1 cellular context compared by ENCODE assay signal in the genomic region with DNA sequence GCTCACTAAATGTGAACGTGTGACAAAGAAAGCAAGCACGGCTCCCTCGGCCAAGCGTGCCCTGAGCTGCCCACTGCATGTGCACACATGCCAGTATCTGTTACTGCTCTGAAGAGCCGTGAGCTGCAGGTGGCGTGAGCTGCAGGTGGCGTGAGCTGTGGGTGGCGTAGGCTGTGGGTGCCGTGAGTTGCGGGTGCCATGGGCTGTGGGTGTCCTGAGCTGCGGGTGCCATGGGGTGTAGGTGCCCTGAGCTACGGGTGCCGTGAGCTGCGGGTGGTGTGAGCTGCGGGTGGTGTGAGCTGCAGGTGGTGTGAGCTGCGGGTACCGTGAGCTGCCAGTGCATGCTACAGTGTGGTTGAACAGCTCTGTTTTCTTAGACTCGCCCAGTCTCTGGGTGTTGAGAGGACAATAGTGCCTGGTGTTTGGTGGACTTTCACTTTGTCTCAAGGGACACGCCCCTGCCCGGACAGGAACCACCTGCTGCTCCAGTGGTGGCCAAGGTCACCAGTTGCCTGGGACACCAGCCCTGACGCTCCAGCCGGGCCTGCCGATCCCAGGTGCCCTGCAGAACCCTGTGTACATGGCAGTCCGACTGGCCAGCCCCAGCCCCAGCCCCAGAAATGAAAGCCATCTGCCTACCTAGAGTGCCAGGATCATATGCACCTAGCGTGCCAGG.
TF ChIP-seq lines count a peak whose summit lies in the region.

No MANE protein-coding gene starts in this region.

TF ChIP-seq in HepG2, 621 proteins besides CTCF, POLR2A, EP300 and RAD21 (continued from another document and continues in another):
- TF ChIP-seq, protein P1, sequence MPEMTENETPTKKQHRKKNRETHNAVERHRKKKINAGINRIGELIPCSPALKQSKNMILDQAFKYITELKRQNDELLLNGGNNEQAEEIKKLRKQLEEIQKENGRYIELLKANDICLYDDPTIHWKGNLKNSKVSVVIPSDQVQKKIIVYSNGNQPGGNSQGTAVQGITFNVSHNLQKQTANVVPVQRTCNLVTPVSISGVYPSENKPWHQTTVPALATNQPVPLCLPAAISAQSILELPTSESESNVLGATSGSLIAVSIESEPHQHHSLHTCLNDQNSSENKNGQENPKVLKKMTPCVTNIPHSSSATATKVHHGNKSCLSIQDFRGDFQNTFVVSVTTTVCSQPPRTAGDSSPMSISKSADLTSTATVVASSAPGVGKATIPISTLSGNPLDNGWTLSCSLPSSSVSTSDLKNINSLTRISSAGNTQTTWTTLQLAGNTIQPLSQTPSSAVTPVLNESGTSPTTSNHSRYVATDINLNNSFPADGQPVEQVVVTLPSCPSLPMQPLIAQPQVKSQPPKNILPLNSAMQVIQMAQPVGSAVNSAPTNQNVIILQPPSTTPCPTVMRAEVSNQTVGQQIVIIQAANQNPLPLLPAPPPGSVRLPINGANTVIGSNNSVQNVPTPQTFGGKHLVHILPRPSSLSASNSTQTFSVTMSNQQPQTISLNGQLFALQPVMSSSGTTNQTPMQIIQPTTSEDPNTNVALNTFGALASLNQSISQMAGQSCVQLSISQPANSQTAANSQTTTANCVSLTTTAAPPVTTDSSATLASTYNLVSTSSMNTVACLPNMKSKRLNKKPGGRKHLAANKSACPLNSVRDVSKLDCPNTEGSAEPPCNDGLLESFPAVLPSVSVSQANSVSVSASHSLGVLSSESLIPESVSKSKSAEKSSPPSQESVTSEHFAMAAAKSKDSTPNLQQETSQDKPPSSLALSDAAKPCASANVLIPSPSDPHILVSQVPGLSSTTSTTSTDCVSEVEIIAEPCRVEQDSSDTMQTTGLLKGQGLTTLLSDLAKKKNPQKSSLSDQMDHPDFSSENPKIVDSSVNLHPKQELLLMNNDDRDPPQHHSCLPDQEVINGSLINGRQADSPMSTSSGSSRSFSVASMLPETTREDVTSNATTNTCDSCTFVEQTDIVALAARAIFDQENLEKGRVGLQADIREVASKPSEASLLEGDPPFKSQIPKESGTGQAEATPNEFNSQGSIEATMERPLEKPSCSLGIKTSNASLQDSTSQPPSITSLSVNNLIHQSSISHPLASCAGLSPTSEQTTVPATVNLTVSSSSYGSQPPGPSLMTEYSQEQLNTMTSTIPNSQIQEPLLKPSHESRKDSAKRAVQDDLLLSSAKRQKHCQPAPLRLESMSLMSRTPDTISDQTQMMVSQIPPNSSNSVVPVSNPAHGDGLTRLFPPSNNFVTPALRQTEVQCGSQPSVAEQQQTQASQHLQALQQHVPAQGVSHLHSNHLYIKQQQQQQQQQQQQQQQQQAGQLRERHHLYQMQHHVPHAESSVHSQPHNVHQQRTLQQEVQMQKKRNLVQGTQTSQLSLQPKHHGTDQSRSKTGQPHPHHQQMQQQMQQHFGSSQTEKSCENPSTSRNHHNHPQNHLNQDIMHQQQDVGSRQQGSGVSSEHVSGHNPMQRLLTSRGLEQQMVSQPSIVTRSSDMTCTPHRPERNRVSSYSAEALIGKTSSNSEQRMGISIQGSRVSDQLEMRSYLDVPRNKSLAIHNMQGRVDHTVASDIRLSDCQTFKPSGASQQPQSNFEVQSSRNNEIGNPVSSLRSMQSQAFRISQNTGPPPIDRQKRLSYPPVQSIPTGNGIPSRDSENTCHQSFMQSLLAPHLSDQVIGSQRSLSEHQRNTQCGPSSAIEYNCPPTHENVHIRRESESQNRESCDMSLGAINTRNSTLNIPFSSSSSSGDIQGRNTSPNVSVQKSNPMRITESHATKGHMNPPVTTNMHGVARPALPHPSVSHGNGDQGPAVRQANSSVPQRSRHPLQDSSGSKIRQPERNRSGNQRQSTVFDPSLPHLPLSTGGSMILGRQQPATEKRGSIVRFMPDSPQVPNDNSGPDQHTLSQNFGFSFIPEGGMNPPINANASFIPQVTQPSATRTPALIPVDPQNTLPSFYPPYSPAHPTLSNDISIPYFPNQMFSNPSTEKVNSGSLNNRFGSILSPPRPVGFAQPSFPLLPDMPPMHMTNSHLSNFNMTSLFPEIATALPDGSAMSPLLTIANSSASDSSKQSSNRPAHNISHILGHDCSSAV (CRISPR knock-in tag; IDR thresholded peaks at IDR 0.05; ENCODE audit: borderline replicate concordance) = no peak
- TF ChIP-seq ZNF878 (CRISPR knock-in tag; IDR thresholded peaks at IDR 0.05) = no peak
- TF ChIP-seq ZNF883 (CRISPR knock-in tag; IDR thresholded peaks at IDR 0.05; ENCODE audit: not compliant biosample characterization) = no peak
- TF ChIP-seq, protein P2, sequence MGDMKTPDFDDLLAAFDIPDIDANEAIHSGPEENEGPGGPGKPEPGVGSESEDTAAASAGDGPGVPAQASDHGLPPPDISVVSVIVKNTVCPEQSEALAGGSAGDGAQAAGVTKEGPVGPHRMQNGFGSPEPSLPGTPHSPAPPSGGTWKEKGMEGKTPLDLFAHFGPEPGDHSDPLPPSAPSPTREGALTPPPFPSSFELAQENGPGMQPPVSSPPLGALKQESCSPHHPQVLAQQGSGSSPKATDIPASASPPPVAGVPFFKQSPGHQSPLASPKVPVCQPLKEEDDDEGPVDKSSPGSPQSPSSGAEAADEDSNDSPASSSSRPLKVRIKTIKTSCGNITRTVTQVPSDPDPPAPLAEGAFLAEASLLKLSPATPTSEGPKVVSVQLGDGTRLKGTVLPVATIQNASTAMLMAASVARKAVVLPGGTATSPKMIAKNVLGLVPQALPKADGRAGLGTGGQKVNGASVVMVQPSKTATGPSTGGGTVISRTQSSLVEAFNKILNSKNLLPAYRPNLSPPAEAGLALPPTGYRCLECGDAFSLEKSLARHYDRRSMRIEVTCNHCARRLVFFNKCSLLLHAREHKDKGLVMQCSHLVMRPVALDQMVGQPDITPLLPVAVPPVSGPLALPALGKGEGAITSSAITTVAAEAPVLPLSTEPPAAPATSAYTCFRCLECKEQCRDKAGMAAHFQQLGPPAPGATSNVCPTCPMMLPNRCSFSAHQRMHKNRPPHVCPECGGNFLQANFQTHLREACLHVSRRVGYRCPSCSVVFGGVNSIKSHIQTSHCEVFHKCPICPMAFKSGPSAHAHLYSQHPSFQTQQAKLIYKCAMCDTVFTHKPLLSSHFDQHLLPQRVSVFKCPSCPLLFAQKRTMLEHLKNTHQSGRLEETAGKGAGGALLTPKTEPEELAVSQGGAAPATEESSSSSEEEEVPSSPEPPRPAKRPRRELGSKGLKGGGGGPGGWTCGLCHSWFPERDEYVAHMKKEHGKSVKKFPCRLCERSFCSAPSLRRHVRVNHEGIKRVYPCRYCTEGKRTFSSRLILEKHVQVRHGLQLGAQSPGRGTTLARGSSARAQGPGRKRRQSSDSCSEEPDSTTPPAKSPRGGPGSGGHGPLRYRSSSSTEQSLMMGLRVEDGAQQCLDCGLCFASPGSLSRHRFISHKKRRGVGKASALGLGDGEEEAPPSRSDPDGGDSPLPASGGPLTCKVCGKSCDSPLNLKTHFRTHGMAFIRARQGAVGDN (CRISPR knock-in tag; IDR thresholded peaks at IDR 0.05) = peak; percentile 80
- TF ChIP-seq RCOR2 (CRISPR knock-in tag; IDR thresholded peaks at IDR 0.05) = no peak
- no peak for TF ChIP-seq TGIF2 (CRISPR knock-in tag; IDR thresholded peaks at IDR 0.05)
- TF ChIP-seq ZNF709 (CRISPR knock-in tag; IDR thresholded peaks at IDR 0.05) = no peak
- TF ChIP-seq, protein P3, sequence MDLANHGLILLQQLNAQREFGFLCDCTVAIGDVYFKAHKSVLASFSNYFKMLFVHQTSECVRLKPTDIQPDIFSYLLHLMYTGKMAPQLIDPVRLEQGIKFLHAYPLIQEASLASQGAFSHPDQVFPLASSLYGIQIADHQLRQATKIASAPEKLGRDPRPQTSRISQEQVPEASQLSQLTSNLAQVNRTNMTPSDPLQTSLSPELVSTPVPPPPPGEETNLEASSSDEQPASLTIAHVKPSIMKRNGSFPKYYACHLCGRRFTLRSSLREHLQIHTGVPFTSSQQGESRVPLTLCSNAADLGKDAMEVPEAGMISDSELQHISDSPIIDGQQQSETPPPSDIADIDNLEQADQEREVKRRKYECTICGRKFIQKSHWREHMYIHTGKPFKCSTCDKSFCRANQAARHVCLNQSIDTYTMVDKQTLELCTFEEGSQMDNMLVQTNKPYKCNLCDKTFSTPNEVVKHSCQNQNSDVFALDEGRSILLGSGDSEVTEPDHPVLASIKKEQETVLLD (CRISPR knock-in tag; IDR thresholded peaks at IDR 0.05; ENCODE audit: low read depth) = no peak
- 0 out of 2 replicates have a peak, but pooled peaks have one; percentile 63 for TF ChIP-seq ZZZ3 (CRISPR knock-in tag; IDR thresholded peaks at IDR 0.05; ENCODE audit: borderline replicate concordance)
- TF ChIP-seq ZNF615 (CRISPR knock-in tag; IDR thresholded peaks at IDR 0.05; ENCODE audit: borderline replicate concordance) = no peak
- TF ChIP-seq SP4 (CRISPR knock-in tag; IDR thresholded peaks at IDR 0.05) = no peak
- no peak for TF ChIP-seq ONECUT2 (CRISPR knock-in tag; IDR thresholded peaks at IDR 0.05)
- TF ChIP-seq, protein P4, sequence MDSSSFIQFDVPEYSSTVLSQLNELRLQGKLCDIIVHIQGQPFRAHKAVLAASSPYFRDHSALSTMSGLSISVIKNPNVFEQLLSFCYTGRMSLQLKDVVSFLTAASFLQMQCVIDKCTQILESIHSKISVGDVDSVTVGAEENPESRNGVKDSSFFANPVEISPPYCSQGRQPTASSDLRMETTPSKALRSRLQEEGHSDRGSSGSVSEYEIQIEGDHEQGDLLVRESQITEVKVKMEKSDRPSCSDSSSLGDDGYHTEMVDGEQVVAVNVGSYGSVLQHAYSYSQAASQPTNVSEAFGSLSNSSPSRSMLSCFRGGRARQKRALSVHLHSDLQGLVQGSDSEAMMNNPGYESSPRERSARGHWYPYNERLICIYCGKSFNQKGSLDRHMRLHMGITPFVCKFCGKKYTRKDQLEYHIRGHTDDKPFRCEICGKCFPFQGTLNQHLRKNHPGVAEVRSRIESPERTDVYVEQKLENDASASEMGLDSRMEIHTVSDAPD (CRISPR knock-in tag; IDR thresholded peaks at IDR 0.05) = peak; percentile 73
- TF ChIP-seq REL (CRISPR knock-in tag; conservative IDR thresholded peaks at IDR 0.05) = no peak
- TF ChIP-seq, protein P5, sequence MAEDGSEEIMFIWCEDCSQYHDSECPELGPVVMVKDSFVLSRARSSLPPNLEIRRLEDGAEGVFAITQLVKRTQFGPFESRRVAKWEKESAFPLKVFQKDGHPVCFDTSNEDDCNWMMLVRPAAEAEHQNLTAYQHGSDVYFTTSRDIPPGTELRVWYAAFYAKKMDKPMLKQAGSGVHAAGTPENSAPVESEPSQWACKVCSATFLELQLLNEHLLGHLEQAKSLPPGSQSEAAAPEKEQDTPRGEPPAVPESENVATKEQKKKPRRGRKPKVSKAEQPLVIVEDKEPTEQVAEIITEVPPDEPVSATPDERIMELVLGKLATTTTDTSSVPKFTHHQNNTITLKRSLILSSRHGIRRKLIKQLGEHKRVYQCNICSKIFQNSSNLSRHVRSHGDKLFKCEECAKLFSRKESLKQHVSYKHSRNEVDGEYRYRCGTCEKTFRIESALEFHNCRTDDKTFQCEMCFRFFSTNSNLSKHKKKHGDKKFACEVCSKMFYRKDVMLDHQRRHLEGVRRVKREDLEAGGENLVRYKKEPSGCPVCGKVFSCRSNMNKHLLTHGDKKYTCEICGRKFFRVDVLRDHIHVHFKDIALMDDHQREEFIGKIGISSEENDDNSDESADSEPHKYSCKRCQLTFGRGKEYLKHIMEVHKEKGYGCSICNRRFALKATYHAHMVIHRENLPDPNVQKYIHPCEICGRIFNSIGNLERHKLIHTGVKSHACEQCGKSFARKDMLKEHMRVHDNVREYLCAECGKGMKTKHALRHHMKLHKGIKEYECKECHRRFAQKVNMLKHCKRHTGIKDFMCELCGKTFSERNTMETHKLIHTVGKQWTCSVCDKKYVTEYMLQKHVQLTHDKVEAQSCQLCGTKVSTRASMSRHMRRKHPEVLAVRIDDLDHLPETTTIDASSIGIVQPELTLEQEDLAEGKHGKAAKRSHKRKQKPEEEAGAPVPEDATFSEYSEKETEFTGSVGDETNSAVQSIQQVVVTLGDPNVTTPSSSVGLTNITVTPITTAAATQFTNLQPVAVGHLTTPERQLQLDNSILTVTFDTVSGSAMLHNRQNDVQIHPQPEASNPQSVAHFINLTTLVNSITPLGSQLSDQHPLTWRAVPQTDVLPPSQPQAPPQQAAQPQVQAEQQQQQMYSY (CRISPR knock-in tag; IDR thresholded peaks at IDR 0.05) = no peak
- no peak for TF ChIP-seq NFE2L2 (IDR thresholded peaks at IDR 0.05; ENCODE audit: low read length)
- TF ChIP-seq, protein P6, sequence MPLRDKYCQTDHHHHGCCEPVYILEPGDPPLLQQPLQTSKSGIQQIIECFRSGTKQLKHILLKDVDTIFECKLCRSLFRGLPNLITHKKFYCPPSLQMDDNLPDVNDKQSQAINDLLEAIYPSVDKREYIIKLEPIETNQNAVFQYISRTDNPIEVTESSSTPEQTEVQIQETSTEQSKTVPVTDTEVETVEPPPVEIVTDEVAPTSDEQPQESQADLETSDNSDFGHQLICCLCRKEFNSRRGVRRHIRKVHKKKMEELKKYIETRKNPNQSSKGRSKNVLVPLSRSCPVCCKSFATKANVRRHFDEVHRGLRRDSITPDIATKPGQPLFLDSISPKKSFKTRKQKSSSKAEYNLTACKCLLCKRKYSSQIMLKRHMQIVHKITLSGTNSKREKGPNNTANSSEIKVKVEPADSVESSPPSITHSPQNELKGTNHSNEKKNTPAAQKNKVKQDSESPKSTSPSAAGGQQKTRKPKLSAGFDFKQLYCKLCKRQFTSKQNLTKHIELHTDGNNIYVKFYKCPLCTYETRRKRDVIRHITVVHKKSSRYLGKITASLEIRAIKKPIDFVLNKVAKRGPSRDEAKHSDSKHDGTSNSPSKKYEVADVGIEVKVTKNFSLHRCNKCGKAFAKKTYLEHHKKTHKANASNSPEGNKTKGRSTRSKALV (CRISPR knock-in tag; IDR thresholded peaks at IDR 0.05) = no peak
- no peak for TF ChIP-seq NFE2L1 (CRISPR knock-in tag; IDR thresholded peaks at IDR 0.05; ENCODE audit: borderline replicate concordance)
- TF ChIP-seq, protein P7, sequence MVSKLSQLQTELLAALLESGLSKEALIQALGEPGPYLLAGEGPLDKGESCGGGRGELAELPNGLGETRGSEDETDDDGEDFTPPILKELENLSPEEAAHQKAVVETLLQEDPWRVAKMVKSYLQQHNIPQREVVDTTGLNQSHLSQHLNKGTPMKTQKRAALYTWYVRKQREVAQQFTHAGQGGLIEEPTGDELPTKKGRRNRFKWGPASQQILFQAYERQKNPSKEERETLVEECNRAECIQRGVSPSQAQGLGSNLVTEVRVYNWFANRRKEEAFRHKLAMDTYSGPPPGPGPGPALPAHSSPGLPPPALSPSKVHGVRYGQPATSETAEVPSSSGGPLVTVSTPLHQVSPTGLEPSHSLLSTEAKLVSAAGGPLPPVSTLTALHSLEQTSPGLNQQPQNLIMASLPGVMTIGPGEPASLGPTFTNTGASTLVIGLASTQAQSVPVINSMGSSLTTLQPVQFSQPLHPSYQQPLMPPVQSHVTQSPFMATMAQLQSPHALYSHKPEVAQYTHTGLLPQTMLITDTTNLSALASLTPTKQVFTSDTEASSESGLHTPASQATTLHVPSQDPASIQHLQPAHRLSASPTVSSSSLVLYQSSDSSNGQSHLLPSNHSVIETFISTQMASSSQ (IDR thresholded peaks at IDR 0.05; ENCODE audit: low read depth) = no peak
- TF ChIP-seq, protein P7 (CRISPR knock-in tag; IDR thresholded peaks at IDR 0.05; ENCODE audit: borderline replicate concordance) = 0 out of 2 replicates have a peak, but pooled peaks have one; percentile 14
- TF ChIP-seq RBFOX2 (IDR thresholded peaks at IDR 0.05; ENCODE audit: low read depth, low read length) = no peak
- TF ChIP-seq ASH2L (IDR thresholded peaks at IDR 0.05; ENCODE audit: insufficient read length, low read depth, low read length) = no peak
- TF ChIP-seq ZNF224 (CRISPR knock-in tag; IDR thresholded peaks at IDR 0.05) = no peak
